17 cellular contexts compared by ENCODE assay signal in the genomic region with DNA sequence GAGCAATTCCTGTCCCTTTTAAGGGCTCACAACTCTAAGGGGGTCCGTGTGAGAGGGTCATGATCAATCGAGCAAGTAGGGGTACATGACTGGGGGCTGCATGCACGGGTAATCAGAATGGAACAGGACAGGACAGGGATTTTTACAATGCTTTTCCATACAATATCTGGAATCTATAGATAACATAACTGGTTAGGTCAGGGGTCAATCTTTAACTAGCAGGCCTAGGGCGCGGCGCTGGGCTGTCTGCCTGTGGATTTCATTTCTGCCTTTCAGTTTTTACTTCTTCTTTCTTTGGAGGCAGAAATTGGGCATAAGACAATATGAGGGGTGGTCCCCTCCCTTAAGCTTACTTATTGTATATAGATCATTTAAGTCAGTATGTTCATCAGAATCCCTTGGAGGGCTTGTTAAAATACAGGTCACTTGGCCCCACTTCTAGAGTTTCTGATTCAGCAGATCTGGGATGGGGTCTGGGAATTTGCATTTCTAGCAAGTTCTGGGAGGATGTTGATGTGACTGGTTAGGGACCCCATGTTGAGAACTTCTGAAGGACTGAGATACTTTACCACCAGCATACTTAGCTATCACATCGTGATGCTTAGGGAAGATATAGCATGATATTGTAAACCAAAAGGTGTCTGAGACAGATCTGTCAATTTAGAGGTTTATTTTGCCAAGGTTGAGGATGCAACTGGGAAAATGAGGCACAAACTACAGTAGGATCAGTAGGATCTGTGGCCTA. TPM values are rescaled to one million over a fixed set of nuclear protein-coding genes. Genes with fewer than 3 reads are reported as not detected.
DNase-seq lines count a peak whose midpoint lies in the region; ATAC-seq and TF ChIP-seq lines count a peak whose summit lies in the region.
"Had no signal": no experiment of that assay in that cellular context is flagged by ENCODE, and none has a peak within 500 bp of the region (broad histone marks: within the 10 kb centered on the region; RNA-seq: fewer than 3 reads in every experiment).

No MANE protein-coding gene starts in this region.

- H3K4me1 Mint-ChIP-seq in CD4-positive, CD25-positive, alpha-beta regulatory T cell: peaks cover 16 to 26% (median 23%) of the 10 kb centered on the region in 4 donors
- H3K4me1 Mint-ChIP-seq in H9 (peaks cover 64 to 67% of the 10 kb centered on the region in 2 experiments), natural killer cell (peaks cover 41 to 44% of the 10 kb centered on the region in 2 donors)
- peaks cover 56% of the 10 kb centered on the region for H3K4me1 Mint-ChIP-seq in activated T-helper 1 cell treated with anti-CD3 and anti-CD28 coated beads, Interleukin-12 subunit alpha, Interleukin-12 subunit beta, Interleukin-2, Interleukin-4 antibody, amounts not matched to agents 30 ng/mL and 10 ng/mL and 1 ng/mL, durations not matched to agents 14 hours and 24 hours and 36 hours (ENCODE audit: low read depth)

- H3K36me3 Mint-ChIP-seq in CD4-positive, CD25-positive, alpha-beta regulatory T cell: no peaks in the 10 kb centered on the region
- H3K36me3 Mint-ChIP-seq in H9 (ENCODE audit: insufficient read depth in 1 of 3, low read depth in 3 of 3): peaks cover 1 to 22% (median 6%) of the 10 kb centered on the region in 3 experiments; a peak in 4 of 7 replicates
- H3K36me3 Mint-ChIP-seq in activated T-helper 1 cell treated with anti-CD3 and anti-CD28 coated beads, Interleukin-12 subunit alpha, Interleukin-12 subunit beta, Interleukin-2, Interleukin-4 antibody, amounts not matched to agents 30 ng/mL and 10 ng/mL and 1 ng/mL, durations not matched to agents 14 hours and 24 hours and 36 hours (ENCODE audit: low read depth): peaks cover 10% of the 10 kb centered on the region
- peaks cover 6% of the 10 kb centered on the region for H3K36me3 Mint-ChIP-seq in natural killer cell
- H3K36me3 Mint-ChIP-seq: brain had no signal

- H2BK5ac ChIP-seq in H9 (ENCODE audit: insufficient read length, low read length): no peak overlapping the region

- H2BK120ac ChIP-seq in H9 (ENCODE audit: low read depth, low read length, poor library complexity, severe bottlenecking): no peak overlapping the region

- no peak overlapping the region for H2AK5ac ChIP-seq in H9 (ENCODE audit: insufficient read length, low read length)

- H3K23ac ChIP-seq in H9 (ENCODE audit: insufficient read length, low read depth, low read length): no peak overlapping the region

- no peak overlapping the region for H4K8ac ChIP-seq in H9 (replicated peaks; ENCODE audit: insufficient read length, low read depth, low read length)

- no peak overlapping the region for H2AFZ ChIP-seq in H9 (ENCODE audit: low read length)

- H3K23me2 ChIP-seq in H9 (ENCODE audit: insufficient read length, low read depth, low read length, poor library complexity, severe bottlenecking): peaks cover 8% of the 10 kb centered on the region

- no peak for ATAC-seq in CD4-positive, CD25-positive, alpha-beta regulatory T cell (ENCODE audit: low read depth in 2 of 2)
- ATAC-seq in natural killer cell (no peak), HG02852 (IDR thresholded peaks at IDR 0.05; ENCODE audit: unreplicated experiment) (no peak), HG02981 (IDR thresholded peaks at IDR 0.05; ENCODE audit: unreplicated experiment) (no peak)

- no peak overlapping the region for H2BK15ac ChIP-seq in H9 (ENCODE audit: low read depth, low read length)

- H3K27ac ChIP-seq in CD4-positive, CD25-positive, alpha-beta regulatory T cell (ENCODE audit: insufficient read depth, low read length, poor library complexity, severe bottlenecking): no peak overlapping the region
- no peak overlapping the region for H3K27ac ChIP-seq in H9 (ENCODE audit: insufficient read length, low read depth, low read length)
- H3K27ac ChIP-seq: esophagus muscularis mucosa, uterus had no signal

- no peak overlapping the region for H3K14ac ChIP-seq in H9 (ENCODE audit: insufficient read depth, low read length)

- WGBS in H9 (ENCODE audit: extremely low coverage, insufficient read length, low lambda C conversion rate): no CpG with 5 or more reads among the region's 7 CpGs

- H3K56ac ChIP-seq in H9 (ENCODE audit: insufficient read length, low read depth, low read length): no peak overlapping the region

- no peak overlapping the region for H4K5ac ChIP-seq in H9 (ENCODE audit: insufficient read length, low read depth, low read length)

- H3K4me3 ChIP-seq in CD4-positive, CD25-positive, alpha-beta regulatory T cell (ENCODE audit: low read depth, low read length): no peak overlapping the region
- H3K4me3 ChIP-seq: esophagus muscularis mucosa, MG63, uterus had no signal

- no peaks in the 10 kb centered on the region for H3K36me3 ChIP-seq in CD4-positive, CD25-positive, alpha-beta regulatory T cell (ENCODE audit: control insufficient read depth, insufficient read depth, low read length)
- H3K36me3 ChIP-seq: esophagus muscularis mucosa, MG63, uterus had no signal

- no peak for DNase-seq in CD4-positive, CD25-positive, alpha-beta regulatory T cell
- no peak for DNase-seq in H9
- DNase-seq in activated T-helper 1 cell treated with anti-CD3 and anti-CD28 coated beads, Interleukin-12 subunit alpha, Interleukin-12 subunit beta, Interleukin-2, Interleukin-4 antibody, amounts not matched to agents 30 ng/mL and 10 ng/mL and 1 ng/mL, durations not matched to agents 14 hours and 24 hours and 36 hours (ENCODE audit: low spot score): no peak
- DNase-seq in natural killer cell: no peak
- no peak for DNase-seq in kidney glomerular epithelial cell (lab: John Stamatoyannopoulos, UW)
- no peak for DNase-seq in NCI-H187 (lab: John Stamatoyannopoulos, UW)
- DNase-seq: C1 segment of cervical spinal cord; DMS 273 treated with DMSO at 0.1 percent for 48 hours; effector memory CD4-positive, alpha-beta T cell; MG63; NCI-H1436 treated with DMSO at 0.1 percent for 48 hours; NCI-H524; uterus had no signal

- no peak overlapping the region for H4K91ac ChIP-seq in H9 (ENCODE audit: insufficient read length, low read depth, low read length)

- peaks cover 9% of the 10 kb centered on the region; the same call in 1 of the 2 replicates for H3K79me2 ChIP-seq in H9 (ENCODE audit: insufficient read depth, low read length)

- H3K4ac ChIP-seq in H9 (ENCODE audit: low read depth, low read length): no peak overlapping the region

- H3K18ac ChIP-seq in H9 (ENCODE audit: insufficient read length, low read depth, low read length): no peak overlapping the region

- H3K79me1 ChIP-seq in H9 (ENCODE audit: insufficient read depth, low read depth, low read length, poor library complexity, severe bottlenecking): no peaks in the 10 kb centered on the region

- H3T11ph ChIP-seq in H9 (ENCODE audit: low read length): no peak overlapping the region

- no peak overlapping the region for H2BK12ac ChIP-seq in H9 (ENCODE audit: insufficient read length, low read depth, low read length)

- no peak overlapping the region for H3K4me2 ChIP-seq in H9 (ENCODE audit: insufficient read depth, insufficient read length, low read length)

- H3K27me3 ChIP-seq in CD4-positive, CD25-positive, alpha-beta regulatory T cell (ENCODE audit: control insufficient read depth, insufficient read depth, low read length): no peaks in the 10 kb centered on the region
- no peaks in the 10 kb centered on the region for H3K27me3 ChIP-seq in H9 (ENCODE audit: insufficient read depth, low read length)
- H3K27me3 ChIP-seq: esophagus muscularis mucosa, uterus had no signal

- no peak overlapping the region for H3K9ac ChIP-seq in H9 (ENCODE audit: extremely low read depth, insufficient read length, low read length)

- no peaks in the 10 kb centered on the region for H4K20me1 ChIP-seq in H9 (ENCODE audit: control insufficient read depth, insufficient read depth, insufficient read length)

- H3K27me3 Mint-ChIP-seq in CD4-positive, CD25-positive, alpha-beta regulatory T cell: no peaks in the 10 kb centered on the region
- H3K27me3 Mint-ChIP-seq in H9 (ENCODE audit: low read depth) (no peaks in the 10 kb centered on the region), natural killer cell (ENCODE audit: low read depth in 2 of 2) (no peaks in the 10 kb centered on the region)
- H3K27me3 Mint-ChIP-seq in activated T-helper 1 cell treated with anti-CD3 and anti-CD28 coated beads, Interleukin-12 subunit alpha, Interleukin-12 subunit beta, Interleukin-2, Interleukin-4 antibody, amounts not matched to agents 30 ng/mL and 10 ng/mL and 1 ng/mL, durations not matched to agents 14 hours and 24 hours and 36 hours (ENCODE audit: insufficient read depth): no peaks in the 10 kb centered on the region

- peaks cover 1 to 22% (median 8%) of the 10 kb centered on the region in 7 donors for H3K9me3 Mint-ChIP-seq in CD4-positive, CD25-positive, alpha-beta regulatory T cell
- H3K9me3 Mint-ChIP-seq in H9 (peaks cover 15 to 20% of the 10 kb centered on the region in 2 experiments), natural killer cell (peaks cover 7 to 15% of the 10 kb centered on the region in 2 donors)
- H3K9me3 Mint-ChIP-seq in activated T-helper 1 cell treated with anti-CD3 and anti-CD28 coated beads, Interleukin-12 subunit alpha, Interleukin-12 subunit beta, Interleukin-2, Interleukin-4 antibody, amounts not matched to agents 30 ng/mL and 10 ng/mL and 1 ng/mL, durations not matched to agents 14 hours and 24 hours and 36 hours: peaks cover 12% of the 10 kb centered on the region

- TF ChIP-seq CTCF in H9 (conservative IDR thresholded peaks at IDR 0.05): no peak
- no peak for TF ChIP-seq CTCF in natural killer cell (IDR thresholded peaks at IDR 0.05)

- intact Hi-C loops in activated T-helper 1 cell treated with anti-CD3 and anti-CD28 coated beads, Interleukin-12 subunit alpha, Interleukin-12 subunit beta, Interleukin-2, Interleukin-4 antibody, amounts not matched to agents 30 ng/mL and 10 ng/mL and 1 ng/mL, durations not matched to agents 14 hours and 24 hours and 36 hours (cut with micrococcal nuclease): loop anchor here (10.0 kb wide), 1 partner anchor 713 kb away; a partner anchor contains a TSS
- intact Hi-C loops in natural killer cell (cut with micrococcal nuclease): no loop called here

- H3K9me3 ChIP-seq in CD4-positive, CD25-positive, alpha-beta regulatory T cell (ENCODE audit: control insufficient read depth in 2 of 2, low read length in 2 of 2): peaks cover 18 to 29% of the 10 kb centered on the region in 2 experiments
- H3K9me3 ChIP-seq in H9 (ENCODE audit: control insufficient read depth, low read depth, low read length): no peaks in the 10 kb centered on the region
- H3K9me3 ChIP-seq: uterus had no signal

- no peak overlapping the region for H2BK20ac ChIP-seq in H9 (ENCODE audit: low read depth, low read length, poor library complexity, severe bottlenecking)

- peak overlapping the region; percentile 5 to 86 (median 29) for H3K4me3 Mint-ChIP-seq in CD4-positive, CD25-positive, alpha-beta regulatory T cell
- H3K4me3 Mint-ChIP-seq in H9: peak overlapping the region in 1 of 2 experiments; percentile 33; a peak in 1 of 5 replicates
- peak overlapping the region; percentile 23 for H3K4me3 Mint-ChIP-seq in activated T-helper 1 cell treated with anti-CD3 and anti-CD28 coated beads, Interleukin-12 subunit alpha, Interleukin-12 subunit beta, Interleukin-2, Interleukin-4 antibody, amounts not matched to agents 30 ng/mL and 10 ng/mL and 1 ng/mL, durations not matched to agents 14 hours and 24 hours and 36 hours
- peak overlapping the region; percentile 41 for H3K4me3 Mint-ChIP-seq in natural killer cell

- peaks cover 17% of the 10 kb centered on the region for H3K4me1 ChIP-seq in CD4-positive, CD25-positive, alpha-beta regulatory T cell (ENCODE audit: control insufficient read depth, insufficient read depth, low read length, poor library complexity, severe bottlenecking)
- peaks cover 5% of the 10 kb centered on the region for H3K4me1 ChIP-seq in H9 (ENCODE audit: insufficient read depth, low read length)

- no peak overlapping the region for H3K27ac Mint-ChIP-seq in CD4-positive, CD25-positive, alpha-beta regulatory T cell
- H3K27ac Mint-ChIP-seq in H9: peak overlapping the region; percentile 50 to 92 (median 84)
- H3K27ac Mint-ChIP-seq in activated T-helper 1 cell treated with anti-CD3 and anti-CD28 coated beads, Interleukin-12 subunit alpha, Interleukin-12 subunit beta, Interleukin-2, Interleukin-4 antibody, amounts not matched to agents 30 ng/mL and 10 ng/mL and 1 ng/mL, durations not matched to agents 14 hours and 24 hours and 36 hours: no peak overlapping the region
- peak overlapping the region; percentile 9 to 19 for H3K27ac Mint-ChIP-seq in natural killer cell

RNA-seq across cellular contexts. Expression of a gene that starts 2.8 kb away (rescaled TPM):
- total RNA-seq in CD4-positive, CD25-positive, alpha-beta regulatory T cell: 106 TPM
- polyA plus RNA-seq in CD4-positive, CD25-positive, alpha-beta regulatory T cell: 10 to 100 TPM; 27.9 to 36.3 (median 30.7) TPM
- total RNA-seq in H9 (2021): 55.2 and 55.3 TPM in 2 replicates
- 54.6 and 55.7 TPM in 2 replicates for total RNA-seq in activated T-helper 1 cell treated with anti-CD3 and anti-CD28 coated beads, Interleukin-12 subunit alpha, Interleukin-12 subunit beta, Interleukin-2, Interleukin-4 antibody, amounts not matched to agents 30 ng/mL and 10 ng/mL and 1 ng/mL, durations not matched to agents 14 hours and 24 hours and 36 hours
- 100 to 1,000 TPM; 192 to 243 (median 225) TPM for total RNA-seq in natural killer cell

Comparison
In these comparisons a context has a peak if more than half of its experiments do, and no peak if none do; other contexts are left out.
1. H3K27ac Mint-ChIP-seq: peak in H9 (3 of 3) and natural killer cell (2 of 2); none in CD4-positive, CD25-positive, alpha-beta regulatory T cell (0 of 3) and activated T-helper 1 cell treated with anti-CD3 and anti-CD28 coated beads, Interleukin-12 subunit alpha, Interleukin-12 subunit beta, Interleukin-2, Interleukin-4 antibody, amounts not matched to agents 30 ng/mL and 10 ng/mL and 1 ng/mL, durations not matched to agents 14 hours and 24 hours and 36 hours (single experiment).